Comparison of ENCODE assay signal across 17 cellular contexts in the genomic region with DNA sequence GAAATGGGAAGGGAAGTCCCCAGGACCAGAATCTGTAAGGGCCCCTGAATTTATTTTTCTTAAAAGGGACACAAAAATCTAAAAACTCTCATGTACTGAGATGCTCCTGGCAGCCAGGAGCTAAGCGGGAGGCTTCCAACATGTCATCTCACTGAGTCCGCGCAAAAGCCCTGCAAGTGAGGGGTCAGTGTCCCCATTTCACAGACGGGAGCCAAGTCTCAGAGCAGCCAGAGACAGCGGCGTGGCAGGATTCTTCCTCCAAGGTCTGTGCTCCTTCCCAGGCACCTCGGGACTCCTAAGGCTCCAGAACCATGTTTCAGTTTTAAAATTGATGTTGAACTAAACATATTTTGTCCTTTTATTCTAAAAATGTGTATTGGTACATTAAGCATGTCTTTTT.
DNase-seq lines count a peak whose midpoint lies in the region; ATAC-seq and TF ChIP-seq lines count a peak whose summit lies in the region.
"Had no signal": no experiment of that assay in that cellular context is flagged by ENCODE, and none has a peak within 500 bp of the region (broad histone marks: within the 10 kb centered on the region; RNA-seq: fewer than 3 reads in every experiment).

No MANE protein-coding gene starts in this region.

- no peak overlapping the region for H3K4me3 Mint-ChIP-seq in activated CD4-positive, alpha-beta T cell treated with anti-CD3 and anti-CD28 coated beads for 36 hours

- peaks cover 6% of the 10 kb centered on the region for H3K4me1 Mint-ChIP-seq in activated CD4-positive, alpha-beta T cell treated with anti-CD3 and anti-CD28 coated beads for 36 hours

- no peak overlapping the region for H3K27ac Mint-ChIP-seq in activated CD4-positive, alpha-beta T cell treated with anti-CD3 and anti-CD28 coated beads for 36 hours

- no peak for TF ChIP-seq CTCF in esophagus muscularis mucosa (IDR thresholded peaks at IDR 0.05)
- no peak for TF ChIP-seq CTCF in right atrium auricular region (IDR thresholded peaks at IDR 0.05)

- H3K27ac ChIP-seq in BLaER1 treated with 17β-estradiol and CSF1 and Interleukin-3, amounts not matched to agents 10 nM and 100 nM, result no peak overlapping the region
- H3K27ac ChIP-seq in esophagus muscularis mucosa (replicated peaks in 1 of 4) (peak overlapping the region; percentile 77 to 88 (median 83)), right atrium auricular region (peak overlapping the region; percentile 87 to 91), stomach smooth muscle (ENCODE audit: low read length) (peak overlapping the region; percentile 84)
- H3K27ac ChIP-seq: C4-2B had no signal

- DNase-seq in esophagus muscularis mucosa (ENCODE audit: extremely low spot score), result no peak
- no peak for DNase-seq in right atrium auricular region (ENCODE audit: low spot score)
- DNase-seq in activated CD4-positive, alpha-beta T cell treated with anti-CD3 and anti-CD28 coated beads for 36 hours, result no peak
- no peak for DNase-seq in SHP77 treated with DMSO at 0.1 percent for 48 hours (lab: John Stamatoyannopoulos, UW)
- DNase-seq: DMS 273 treated with DMSO at 0.1 percent for 48 hours, GF-D8, IMR-90, Karpas-422, NCI-H1105, NCI-H1694 treated with DMSO at 0.1 percent for 48 hours, NCI-H226, NCI-H526 had no signal

- peaks cover 0 to 18% (median 0%) of the 10 kb centered on the region in 11 experiments; a peak in 6 of 22 replicates for H4K20me1 ChIP-seq in BLaER1 treated with 17β-estradiol and CSF1 and Interleukin-3, amounts not matched to agents 10 nM and 100 nM

- WGBS in esophagus muscularis mucosa, result 74% methylated on average over 3 of the region's 7 CpGs

- POLR2A ChIA-PET in activated CD4-positive, alpha-beta T cell treated with anti-CD3 and anti-CD28 coated beads for 36 hours (lab: Charles Lee), result no interaction called here

- intact Hi-C loops in esophagus muscularis mucosa (cut with DNase I), result no loop called here
- intact Hi-C loops in activated CD4-positive, alpha-beta T cell treated with anti-CD3 and anti-CD28 coated beads for 36 hours (cut with DNase I, micrococcal nuclease), result no loop called here

- H3K9me3 Mint-ChIP-seq in activated CD4-positive, alpha-beta T cell treated with anti-CD3 and anti-CD28 coated beads for 36 hours (ENCODE audit: low read depth), result no peaks in the 10 kb centered on the region

- no peaks in the 10 kb centered on the region for H3K36me3 ChIP-seq in BLaER1 treated with 17β-estradiol and CSF1 and Interleukin-3, amounts not matched to agents 10 nM and 100 nM
- H3K36me3 ChIP-seq in esophagus muscularis mucosa (peaks cover 0 to 8% (median 2%) of the 10 kb centered on the region in 4 donors), right atrium auricular region (no peaks in the 10 kb centered on the region), stomach smooth muscle (ENCODE audit: control insufficient read depth in 2 of 2, insufficient read depth in 2 of 2, low read length in 2 of 2) (peaks cover 0 to 6% of the 10 kb centered on the region in 2 donors)

- TF ChIP-seq EP300 in esophagus muscularis mucosa (IDR thresholded peaks at IDR 0.05), result no peak

- no peak overlapping the region for H3K4me3 ChIP-seq in BLaER1 treated with 17β-estradiol and CSF1 and Interleukin-3, amounts not matched to agents 10 nM and 100 nM
- H3K4me3 ChIP-seq in esophagus muscularis mucosa (no peak overlapping the region), right atrium auricular region (no peak overlapping the region), stomach smooth muscle (ENCODE audit: low read length in 2 of 2) (no peak overlapping the region)

- no peaks in the 10 kb centered on the region for H3K27me3 Mint-ChIP-seq in activated CD4-positive, alpha-beta T cell treated with anti-CD3 and anti-CD28 coated beads for 36 hours

- H3K9me3 ChIP-seq in BLaER1 treated with 17β-estradiol and CSF1 and Interleukin-3, amounts not matched to agents 10 nM and 100 nM (replicated peaks in 1 of 11), result 0 out of 22 replicates have a peak, but pooled peaks cover 0 to 6% (median 0%) of the 10 kb centered on the region in 11 experiments
- H3K9me3 ChIP-seq in esophagus muscularis mucosa (no peaks in the 10 kb centered on the region), right atrium auricular region (no peaks in the 10 kb centered on the region), stomach smooth muscle (ENCODE audit: control insufficient read depth in 2 of 2, low read length in 2 of 2) (no peaks in the 10 kb centered on the region)

- H3K4me2 ChIP-seq in BLaER1 treated with 17β-estradiol and CSF1 and Interleukin-3, amounts not matched to agents 10 nM and 100 nM, result peak overlapping the region in 8 of 11 experiments; percentile 52 to 89 (median 74); a peak in 13 of 22 replicates

- CTCF ChIA-PET in activated CD4-positive, alpha-beta T cell treated with anti-CD3 and anti-CD28 coated beads for 36 hours (lab: Charles Lee), result interaction anchor here (0.7 kb wide), 1 partner anchor 156 kb away, joined by 4 read pairs; no protein-coding TSS in a partner anchor

- no peaks in the 10 kb centered on the region for H3K36me3 Mint-ChIP-seq in activated CD4-positive, alpha-beta T cell treated with anti-CD3 and anti-CD28 coated beads for 36 hours (ENCODE audit: low read depth)

- ATAC-seq in GM19395 (IDR thresholded peaks at IDR 0.05; ENCODE audit: unreplicated experiment) (no peak), GM19463 (IDR thresholded peaks at IDR 0.05; ENCODE audit: unreplicated experiment) (no peak)
- no peak for ATAC-seq in activated CD4-positive, alpha-beta T cell treated with anti-CD3 and anti-CD28 coated beads for 36 hours

- H3K27me3 ChIP-seq in BLaER1 treated with 17β-estradiol and CSF1 and Interleukin-3, amounts not matched to agents 10 nM and 100 nM, result peaks cover 0 to 5% (median 0%) of the 10 kb centered on the region in 11 experiments; a peak in 2 of 22 replicates
- H3K27me3 ChIP-seq in esophagus muscularis mucosa (no peaks in the 10 kb centered on the region), right atrium auricular region (no peaks in the 10 kb centered on the region), stomach smooth muscle (ENCODE audit: control insufficient read depth in 1 of 2, insufficient read depth in 2 of 2, low read length in 2 of 2) (no peaks in the 10 kb centered on the region)

- no peak overlapping the region for H3K9ac ChIP-seq in BLaER1 treated with 17β-estradiol and CSF1 and Interleukin-3, amounts not matched to agents 10 nM and 100 nM
- no peak overlapping the region for H3K9ac ChIP-seq in stomach smooth muscle (ENCODE audit: low read length in 2 of 2)

- no peak for TF ChIP-seq POLR2A in esophagus muscularis mucosa (IDR thresholded peaks at IDR 0.05; ENCODE audit: low read depth)

- peaks cover 19 to 99% (median 90%) of the 10 kb centered on the region in 10 experiments for H3K4me1 ChIP-seq in BLaER1 treated with 17β-estradiol and CSF1 and Interleukin-3, amounts not matched to agents 10 nM and 100 nM
- H3K4me1 ChIP-seq in esophagus muscularis mucosa, result peaks cover 65 to 100% (median 96%) of the 10 kb centered on the region in 4 donors
- peaks cover 0 to 85% of the 10 kb centered on the region in 2 donors for H3K4me1 ChIP-seq in right atrium auricular region
- H3K4me1 ChIP-seq in stomach smooth muscle (ENCODE audit: control insufficient read depth, insufficient read depth, low read length), result peaks cover 77% of the 10 kb centered on the region

Comparison
In these comparisons a context has a peak if more than half of its experiments do, and no peak if none do; other contexts are left out.
1. H3K27ac ChIP-seq: peak in esophagus muscularis mucosa (4 of 4), right atrium auricular region (2 of 2) and stomach smooth muscle (single experiment); none in BLaER1 treated with 17β-estradiol and CSF1 and Interleukin-3, amounts not matched to agents 10 nM and 100 nM (0 of 11).